Comparison of ENCODE assay signal across 16 cellular contexts in the genomic region with DNA sequence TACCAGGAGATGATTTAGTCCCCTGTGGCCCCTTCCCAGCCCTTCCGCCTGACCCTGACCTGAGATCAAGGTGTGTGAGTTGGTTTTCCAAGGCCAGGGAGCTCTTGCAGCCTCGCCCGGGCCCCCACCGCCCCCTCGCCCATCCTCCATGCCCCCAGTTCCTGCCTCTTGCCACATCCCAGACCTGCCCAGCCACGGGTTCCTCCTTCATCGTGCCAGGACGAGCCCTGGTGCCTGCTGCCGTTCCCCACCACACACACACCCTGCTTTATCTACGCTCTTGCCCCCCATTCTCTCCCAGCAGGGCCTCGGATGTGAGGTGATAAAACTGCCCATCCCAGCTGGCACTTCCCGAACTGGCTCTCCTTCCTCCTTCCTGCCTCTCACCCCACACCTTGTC. TPM values are rescaled to one million over a fixed set of nuclear protein-coding genes. Genes with fewer than 3 reads are reported as not detected.
DNase-seq lines count a peak whose midpoint lies in the region; ATAC-seq, FAIRE-seq and TF ChIP-seq lines count a peak whose summit lies in the region.
"Had no signal": no experiment of that assay in that cellular context is flagged by ENCODE, and none has a peak within 500 bp of the region (broad histone marks: within the 10 kb centered on the region; RNA-seq: fewer than 3 reads in every experiment).

No MANE protein-coding gene starts in this region.

- H3K36me3 ChIP-seq in BLaER1 treated with 17β-estradiol and CSF1 and Interleukin-3, amounts not matched to agents 10 nM and 100 nM = no peaks in the 10 kb centered on the region
- peaks cover 9% of the 10 kb centered on the region for H3K36me3 ChIP-seq in H7 (replicated peaks; ENCODE audit: control insufficient read depth, insufficient read depth, low read length)

- no peak for ATAC-seq in activated naive CD8-positive, alpha-beta T cell treated with anti-CD3 and anti-CD28 coated beads, Interleukin-2, amount 10 ng/mL, durations not matched to agents 7 days and 5 days (ENCODE audit: low read depth)
- ATAC-seq in natural killer cell treated with Interleukin-12 subunit alpha and Interleukin-12 subunit beta and Interleukin-15 and Interleukin-18, amount 100 ng/mL, for 72 hours = no peak
- no peak for ATAC-seq in GM18517 (IDR thresholded peaks at IDR 0.05; ENCODE audit: unreplicated experiment)
- ATAC-seq: psoas muscle had no signal

- POLR2A ChIA-PET in activated naive CD8-positive, alpha-beta T cell treated with anti-CD3 and anti-CD28 coated beads, Interleukin-2, amount 10 ng/mL, durations not matched to agents 7 days and 5 days (lab: Charles Lee) = interaction anchor here (0.6 to 1.7 kb wide), 9 partner anchors 9 to 143 kb away, joined by 3 to 11 read pairs (median 3); no protein-coding TSS in a partner anchor

- H3K4me1 ChIP-seq in BLaER1 treated with 17β-estradiol and CSF1 and Interleukin-3, amounts not matched to agents 10 nM and 100 nM = peaks cover 43 to 71% (median 50%) of the 10 kb centered on the region in 10 experiments

- FAIRE-seq in GM12891 (lab: Jason Lieb, UNC) = no peak
- FAIRE-seq: G401.6, islet of Langerhans had no signal

- no peak overlapping the region for H3K9ac ChIP-seq in BLaER1 treated with 17β-estradiol and CSF1 and Interleukin-3, amounts not matched to agents 10 nM and 100 nM

- no peak overlapping the region for H3K4me3 ChIP-seq in BLaER1 treated with 17β-estradiol and CSF1 and Interleukin-3, amounts not matched to agents 10 nM and 100 nM
- H3K4me3 ChIP-seq in H7 (ENCODE audit: insufficient read depth, low read depth, low read length) = no peak overlapping the region
- H3K4me3 ChIP-seq: psoas muscle had no signal

- H3K36me3 Mint-ChIP-seq in activated naive CD8-positive, alpha-beta T cell treated with anti-CD3 and anti-CD28 coated beads, Interleukin-2, amount 10 ng/mL, durations not matched to agents 7 days and 5 days = peaks cover 33% of the 10 kb centered on the region
- no peaks in the 10 kb centered on the region for H3K36me3 Mint-ChIP-seq in natural killer cell treated with Interleukin-12 subunit alpha and Interleukin-12 subunit beta and Interleukin-15 and Interleukin-18, amount 100 ng/mL, for 72 hours

- peaks cover 33 to 67% (median 42%) of the 10 kb centered on the region in 11 experiments for H3K27me3 ChIP-seq in BLaER1 treated with 17β-estradiol and CSF1 and Interleukin-3, amounts not matched to agents 10 nM and 100 nM
- peaks cover 6% of the 10 kb centered on the region; the same call in 1 of the 2 replicates for H3K27me3 ChIP-seq in H7 (ENCODE audit: control insufficient read depth, insufficient read depth, low read length)

- TF ChIP-seq POLR2A in GM12891 (IDR thresholded peaks at IDR 0.05; ENCODE audit: low read depth, low read length) = no peak

- H3K27me3 Mint-ChIP-seq in activated naive CD8-positive, alpha-beta T cell treated with anti-CD3 and anti-CD28 coated beads, Interleukin-2, amount 10 ng/mL, durations not matched to agents 7 days and 5 days = no peaks in the 10 kb centered on the region
- H3K27me3 Mint-ChIP-seq in natural killer cell treated with Interleukin-12 subunit alpha and Interleukin-12 subunit beta and Interleukin-15 and Interleukin-18, amount 100 ng/mL, for 72 hours = peaks cover 18 to 29% of the 10 kb centered on the region in 2 donors

- DNase-seq in H7 (peak; percentile 64), NCI-H82 (lab: John Stamatoyannopoulos, UW) (no peak), GM12891 (ENCODE audit: insufficient read length, low spot score) (no peak)
- DNase-seq in activated naive CD8-positive, alpha-beta T cell treated with anti-CD3 and anti-CD28 coated beads, Interleukin-2, amount 10 ng/mL, durations not matched to agents 7 days and 5 days = no peak
- no peak for DNase-seq in natural killer cell treated with Interleukin-12 subunit alpha and Interleukin-12 subunit beta and Interleukin-15 and Interleukin-18, amount 100 ng/mL, for 72 hours (ENCODE audit: low spot score)
- DNase-seq: activated CD4-positive, alpha-beta T cell treated with anti-CD3 and anti-CD28 coated beads for 48 hours; NCI-H1694; NCI-H524; psoas muscle; stimulated activated CD4-positive, alpha-beta T cell treated with anti-CD3 and anti-CD28 coated beads, Interleukin-15, amount 100 ng/mL, for 24 hours had no signal

- H3K27ac ChIP-seq in BLaER1 treated with 17β-estradiol and CSF1 and Interleukin-3, amounts not matched to agents 10 nM and 100 nM = no peak overlapping the region
- H3K27ac ChIP-seq: psoas muscle had no signal

- H3K9me3 ChIP-seq in BLaER1 treated with 17β-estradiol and CSF1 and Interleukin-3, amounts not matched to agents 10 nM and 100 nM (replicated peaks in 1 of 11) = no peaks in the 10 kb centered on the region
- H3K9me3 ChIP-seq: psoas muscle had no signal

- H3K9me3 Mint-ChIP-seq in activated naive CD8-positive, alpha-beta T cell treated with anti-CD3 and anti-CD28 coated beads, Interleukin-2, amount 10 ng/mL, durations not matched to agents 7 days and 5 days = no peaks in the 10 kb centered on the region
- H3K9me3 Mint-ChIP-seq in natural killer cell treated with Interleukin-12 subunit alpha and Interleukin-12 subunit beta and Interleukin-15 and Interleukin-18, amount 100 ng/mL, for 72 hours = no peaks in the 10 kb centered on the region

- H4K20me1 ChIP-seq in BLaER1 treated with 17β-estradiol and CSF1 and Interleukin-3, amounts not matched to agents 10 nM and 100 nM = peaks cover 0 to 53% (median 0%) of the 10 kb centered on the region in 11 experiments; a peak in 6 of 22 replicates

- H3K27ac Mint-ChIP-seq in activated naive CD8-positive, alpha-beta T cell treated with anti-CD3 and anti-CD28 coated beads, Interleukin-2, amount 10 ng/mL, durations not matched to agents 7 days and 5 days = peak overlapping the region; percentile 99
- H3K27ac Mint-ChIP-seq in natural killer cell treated with Interleukin-12 subunit alpha and Interleukin-12 subunit beta and Interleukin-15 and Interleukin-18, amount 100 ng/mL, for 72 hours = peak overlapping the region in 1 of 2 donors; percentile 40

- peak overlapping the region in 10 of 11 experiments; percentile 61 to 100 (median 98); a peak in 17 of 22 replicates for H3K4me2 ChIP-seq in BLaER1 treated with 17β-estradiol and CSF1 and Interleukin-3, amounts not matched to agents 10 nM and 100 nM

- peaks cover 53% of the 10 kb centered on the region for H3K4me1 Mint-ChIP-seq in activated naive CD8-positive, alpha-beta T cell treated with anti-CD3 and anti-CD28 coated beads, Interleukin-2, amount 10 ng/mL, durations not matched to agents 7 days and 5 days
- H3K4me1 Mint-ChIP-seq in natural killer cell treated with Interleukin-12 subunit alpha and Interleukin-12 subunit beta and Interleukin-15 and Interleukin-18, amount 100 ng/mL, for 72 hours (ENCODE audit: low read depth in 2 of 2) = peaks cover 29 to 39% of the 10 kb centered on the region in 2 donors

- peak overlapping the region; percentile 100 for H3K4me3 Mint-ChIP-seq in activated naive CD8-positive, alpha-beta T cell treated with anti-CD3 and anti-CD28 coated beads, Interleukin-2, amount 10 ng/mL, durations not matched to agents 7 days and 5 days
- peak overlapping the region; percentile 39 for H3K4me3 Mint-ChIP-seq in natural killer cell treated with Interleukin-12 subunit alpha and Interleukin-12 subunit beta and Interleukin-15 and Interleukin-18, amount 100 ng/mL, for 72 hours

TF ChIP-seq in GM12891, 5 proteins besides CTCF, POLR2A, EP300 and RAD21:
- TF ChIP-seq POU2F2 (IDR thresholded peaks at IDR 0.05; ENCODE audit: low read depth, low read length) = no peak
- no peak for TF ChIP-seq SPI1 (IDR thresholded peaks at IDR 0.05; ENCODE audit: low read depth, low read length)
- TF ChIP-seq TAF1 (IDR thresholded peaks at IDR 0.05; ENCODE audit: low read depth, low read length) = no peak
- TF ChIP-seq POLR2AphosphoS5 (IDR thresholded peaks at IDR 0.05; ENCODE audit: low read depth, low read length) = no peak
- TF ChIP-seq PAX5 (IDR thresholded peaks at IDR 0.05; ENCODE audit: insufficient read depth, low read length, severe bottlenecking) = no peak

RNA-seq across cellular contexts. Expression of gene LIF, which starts 1.4 kb away (rescaled TPM):
- 0.41 and 0.59 TPM in 2 replicates for total RNA-seq in H7 (2014; rRNA removed; shearing (Covaris generic))
- 100 to 1,000 TPM; 508 to 564 TPM for total RNA-seq in activated naive CD8-positive, alpha-beta T cell treated with anti-CD3 and anti-CD28 coated beads, Interleukin-2, amount 10 ng/mL, durations not matched to agents 7 days and 5 days
- total RNA-seq in natural killer cell treated with Interleukin-12 subunit alpha and Interleukin-12 subunit beta and Interleukin-15 and Interleukin-18, amount 100 ng/mL, for 72 hours = 100 to 1,000 TPM in 1 of 2 donors, 10 to 100 TPM in 1; 63.3 to 125 TPM
- polyA plus RNA-seq in GM12891 (2012; ENCODE audit: low read depth, missing spikeins) = 2.4 TPM
- total RNA-seq: temporal lobe had no signal

RNA-seq across cellular contexts. Expression of gene OSM, which starts 18.7 kb away (rescaled TPM):
- total RNA-seq in H7 (2014; rRNA removed; shearing (Covaris generic)) = not detected in 2 replicates
- 100 to 1,000 TPM; 125 to 142 TPM for total RNA-seq in activated naive CD8-positive, alpha-beta T cell treated with anti-CD3 and anti-CD28 coated beads, Interleukin-2, amount 10 ng/mL, durations not matched to agents 7 days and 5 days
- total RNA-seq in natural killer cell treated with Interleukin-12 subunit alpha and Interleukin-12 subunit beta and Interleukin-15 and Interleukin-18, amount 100 ng/mL, for 72 hours = 10 to 100 TPM; 15.5 to 38.7 TPM
- 0.28 TPM for polyA plus RNA-seq in GM12891 (2012; ENCODE audit: low read depth, missing spikeins)
- total RNA-seq: RPMI7951 had no signal

RNA-seq across cellular contexts. Expression of gene CASTOR1, which starts 41.3 kb away (rescaled TPM):
- 10.2 and 15.4 TPM in 2 replicates for total RNA-seq in H7 (2014; rRNA removed; shearing (Covaris generic))
- total RNA-seq in activated naive CD8-positive, alpha-beta T cell treated with anti-CD3 and anti-CD28 coated beads, Interleukin-2, amount 10 ng/mL, durations not matched to agents 7 days and 5 days = 10 to 100 TPM; 24.2 to 27.5 TPM
- 1 to 10 TPM; 4.0 to 4.4 TPM for total RNA-seq in natural killer cell treated with Interleukin-12 subunit alpha and Interleukin-12 subunit beta and Interleukin-15 and Interleukin-18, amount 100 ng/mL, for 72 hours
- 4.6 TPM for polyA plus RNA-seq in GM12891 (2012; ENCODE audit: low read depth, missing spikeins)

Comparison
In these comparisons a context has a peak if more than half of its experiments do, and no peak if none do; other contexts are left out.
1. RNA of gene LIF, which starts 1.4 kb away (total RNA-seq): 508 to 564 TPM in activated naive CD8-positive, alpha-beta T cell treated with anti-CD3 and anti-CD28 coated beads, Interleukin-2, amount 10 ng/mL, durations not matched to agents 7 days and 5 days and 63.3 to 125 TPM in natural killer cell treated with Interleukin-12 subunit alpha and Interleukin-12 subunit beta and Interleukin-15 and Interleukin-18, amount 100 ng/mL, for 72 hours; 0.41 to 0.59 TPM in H7; every median in the first group is over 10 times any median in the second.
2. RNA of gene OSM, which starts 18.7 kb away (total RNA-seq): 125 to 142 TPM in activated naive CD8-positive, alpha-beta T cell treated with anti-CD3 and anti-CD28 coated beads, Interleukin-2, amount 10 ng/mL, durations not matched to agents 7 days and 5 days and 15.5 to 38.7 TPM in natural killer cell treated with Interleukin-12 subunit alpha and Interleukin-12 subunit beta and Interleukin-15 and Interleukin-18, amount 100 ng/mL, for 72 hours; not detected in H7; every median in the first group is over 10 times any median in the second.